Comparison of ENCODE assay signal across 16 cellular contexts in genomic region chr5:58933891-58934628, GRCh38.
A peak's percentile ranks its signal among the peaks of the same experiment; 100 is the strongest.
DNase-seq lines count a peak whose midpoint lies in the region; ATAC-seq, FAIRE-seq and TF ChIP-seq lines count a peak whose summit lies in the region.
"Had no signal": no experiment of that assay in that cellular context is flagged by ENCODE, and none has a peak within 500 bp of the region (broad histone marks: within the 10 kb centered on the region; RNA-seq: fewer than 3 reads in every experiment).

No MANE protein-coding gene starts in this region.

- no peak overlapping the region for H2BK5ac ChIP-seq in H1 (ENCODE audit: low read depth, low read length)

- no peaks in the 10 kb centered on the region for H3K36me3 Mint-ChIP-seq in activated CD8-positive, alpha-beta T cell treated with anti-CD3 and anti-CD28 coated beads for 36 hours (ENCODE audit: low read depth)
- H3K36me3 Mint-ChIP-seq: WTC11 had no signal

- H3K23me2 ChIP-seq in H1 (ENCODE audit: low read depth, low read length) = no peaks in the 10 kb centered on the region

- H3K9me2 ChIP-seq in SK-N-SH = no peaks in the 10 kb centered on the region

- intact Hi-C loops in activated CD8-positive, alpha-beta T cell treated with anti-CD3 and anti-CD28 coated beads for 36 hours (cut with micrococcal nuclease) = no loop called here

- no peak overlapping the region for H3K4ac ChIP-seq in H1 (replicated peaks; ENCODE audit: insufficient read length, low read depth, low read length)

- TF ChIP-seq CTCF in SK-N-SH (IDR thresholded peaks at IDR 0.05) = no peak
- TF ChIP-seq CTCF in activated CD8-positive, alpha-beta T cell treated with anti-CD3 and anti-CD28 coated beads for 36 hours (IDR thresholded peaks at IDR 0.05) = no peak
- no peak for TF ChIP-seq CTCF in H1 (IDR thresholded peaks at IDR 0.05; ENCODE audit: control extremely low read depth in 1 of 3, insufficient read depth in 1 of 3, low read depth in 1 of 3, low read length in 3 of 3)

- peak overlapping the region; percentile 11 for H3K27ac Mint-ChIP-seq in activated CD8-positive, alpha-beta T cell treated with anti-CD3 and anti-CD28 coated beads for 36 hours
- H3K27ac Mint-ChIP-seq: WTC11 had no signal

- no peak overlapping the region for H4K8ac ChIP-seq in H1 (ENCODE audit: extremely low read depth, insufficient read depth, low read length)

- H3K18ac ChIP-seq in H1 (ENCODE audit: extremely low read depth, low read length) = no peak overlapping the region

- H3K36me3 ChIP-seq in SK-N-SH (replicated peaks in 1 of 2; ENCODE audit: control insufficient read depth in 1 of 2, insufficient read depth in 2 of 2, low read length in 1 of 2) = no peaks in the 10 kb centered on the region
- no peaks in the 10 kb centered on the region for H3K36me3 ChIP-seq in H1 (ENCODE audit: control insufficient read depth in 2 of 4, insufficient read depth in 4 of 4, low read length in 3 of 4)
- H3K36me3 ChIP-seq: thoracic aorta had no signal

- CTCF ChIA-PET in SK-N-SH (lab: Yijun Ruan, JAX) (interaction anchor here (0.6 kb wide), 1 partner anchor 24 kb away, joined by 5 read pairs; no protein-coding TSS in a partner anchor), H1 (lab: Charles Lee; ENCODE audit: partially characterized antibody) (interaction anchor here (0.6 kb wide), 1 partner anchor 240 kb away, joined by 3 read pairs; no protein-coding TSS in a partner anchor)
- CTCF ChIA-PET in activated CD8-positive, alpha-beta T cell treated with anti-CD3 and anti-CD28 coated beads for 36 hours (lab: Charles Lee) = no interaction called here

- no peak for FAIRE-seq in H1 (lab: Jason Lieb, UNC)

- H3K9me3 ChIP-seq in SK-N-SH (no peaks in the 10 kb centered on the region), H1 (ENCODE audit: insufficient read depth in 2 of 2, low read depth in 1 of 2, low read length in 1 of 2) (no peaks in the 10 kb centered on the region)
- H3K9me3 ChIP-seq: thoracic aorta had no signal

- peaks cover 5% of the 10 kb centered on the region for H3K27me3 Mint-ChIP-seq in activated CD8-positive, alpha-beta T cell treated with anti-CD3 and anti-CD28 coated beads for 36 hours

- no peak overlapping the region for H2BK120ac ChIP-seq in H1 (replicated peaks; ENCODE audit: low read depth, low read length)

- H3K9me3 Mint-ChIP-seq in activated CD8-positive, alpha-beta T cell treated with anti-CD3 and anti-CD28 coated beads for 36 hours = no peaks in the 10 kb centered on the region
- H3K9me3 Mint-ChIP-seq: WTC11 had no signal

- WGBS in SK-N-SH (ENCODE audit: low lambda C conversion rate) = 65% methylated on average over 6 of the region's 6 CpGs
- WGBS in H1 (ENCODE audit: extremely low coverage in 1 of 2, insufficient coverage in 1 of 2, insufficient read length in 1 of 2, insufficient replicate concordance in 2 of 2, low coverage in 1 of 2, low lambda C conversion rate in 2 of 2, missing lambda C conversion rate in 1 of 2), 2 experiments = 95% methylated on average over 6 of the region's 6 CpGs; no CpG with 5 or more reads in 1 of the 2 experiments

- no peak for TF ChIP-seq POLR2A in H1 (IDR thresholded peaks at IDR 0.05; ENCODE audit: control extremely low read depth in 1 of 2, low read depth in 2 of 2, low read length in 2 of 2)

- no peaks in the 10 kb centered on the region; the same call in 1 of the 2 replicates for H3K27me3 ChIP-seq in SK-N-SH (ENCODE audit: insufficient read depth)
- no peaks in the 10 kb centered on the region for H3K27me3 ChIP-seq in H1 (replicated peaks in 1 of 4; ENCODE audit: control insufficient read depth in 3 of 4, extremely low read depth in 1 of 4, insufficient read depth in 3 of 4, low read length in 3 of 4)

- no peak overlapping the region for H3K4me2 ChIP-seq in SK-N-SH
- H3K4me2 ChIP-seq in H1 (ENCODE audit: insufficient read depth in 1 of 2, low read depth in 2 of 2, low read length in 2 of 2) = no peak overlapping the region

- no peak for TF ChIP-seq RAD21 in SK-N-SH (IDR thresholded peaks at IDR 0.05; ENCODE audit: low read length)
- no peak for TF ChIP-seq RAD21 in H1 (IDR thresholded peaks at IDR 0.05 in 1 of 2, conservative IDR thresholded peaks at IDR 0.05 in 1 of 2; ENCODE audit: low read depth in 2 of 2, low read length in 2 of 2)

- H2AK5ac ChIP-seq in H1 (ENCODE audit: low read depth, low read length) = no peak overlapping the region

- H4K20me1 ChIP-seq in SK-N-SH (ENCODE audit: insufficient read depth) = no peaks in the 10 kb centered on the region
- H4K20me1 ChIP-seq in H1 (replicated peaks in 1 of 2; ENCODE audit: control insufficient read depth in 1 of 2, insufficient read depth in 2 of 2, low read length in 2 of 2) = no peaks in the 10 kb centered on the region

- H3K56ac ChIP-seq in H1 (replicated peaks; ENCODE audit: insufficient read length, low read depth, low read length) = no peak overlapping the region

- TF ChIP-seq EP300 in SK-N-SH (IDR thresholded peaks at IDR 0.05; ENCODE audit: borderline replicate concordance in 1 of 2, low read depth in 1 of 2, low read length in 1 of 2) (no peak), H1 (IDR thresholded peaks at IDR 0.05; ENCODE audit: borderline replicate concordance in 1 of 2, low read depth in 2 of 2, low read length in 2 of 2) (no peak)

- POLR2A ChIA-PET in SK-N-SH (lab: Yijun Ruan, JAX) = no interaction called here
- POLR2A ChIA-PET in activated CD8-positive, alpha-beta T cell treated with anti-CD3 and anti-CD28 coated beads for 36 hours (lab: Charles Lee) = no interaction called here
- POLR2A ChIA-PET in H1 (lab: Charles Lee; ENCODE audit: partially characterized antibody) = no interaction called here

- H4K5ac ChIP-seq in H1 (ENCODE audit: insufficient read length, low read depth, low read length) = no peak overlapping the region

- no peak overlapping the region for H3K14ac ChIP-seq in H1 (ENCODE audit: insufficient read length)

- no peak overlapping the region for H2BK15ac ChIP-seq in H1 (ENCODE audit: low read length)

- H3K4me3 ChIP-seq in SK-N-SH (ENCODE audit: low read depth in 2 of 2, low read length in 1 of 2) = no peak overlapping the region
- H3K4me3 ChIP-seq in H1 (ENCODE audit: extremely low read depth in 1 of 4, insufficient read depth in 2 of 4, low read depth in 3 of 4, low read length in 4 of 4) = no peak overlapping the region
- H3K4me3 ChIP-seq: thoracic aorta had no signal

- H3K23ac ChIP-seq in H1 (ENCODE audit: insufficient read length) = no peak overlapping the region

- H3K4me1 Mint-ChIP-seq in activated CD8-positive, alpha-beta T cell treated with anti-CD3 and anti-CD28 coated beads for 36 hours (ENCODE audit: low read depth) = peaks cover 17% of the 10 kb centered on the region

- H2BK12ac ChIP-seq in H1 (ENCODE audit: low read depth, low read length) = no peak overlapping the region

- DNase-seq in SK-N-SH (no peak), H1 (ENCODE audit: low read depth in 1 of 2, low spot score in 2 of 2) (no peak), HuH-7 (ENCODE audit: low spot score) (no peak)
- peak; percentile 70 for DNase-seq in activated CD8-positive, alpha-beta T cell treated with anti-CD3 and anti-CD28 coated beads for 36 hours
- peak; percentile 2 for DNase-seq in stimulated activated CD8-positive, alpha-beta memory T cell treated with anti-CD3 and anti-CD28 coated beads, Interleukin-12 subunit alpha, Interleukin-12 subunit beta, amount 100 ng/mL, for 24 hours (ENCODE audit: extremely low read depth)
- DNase-seq: erythroblast, left cardiac atrium, NCI-H2081 treated with DMSO at 0.1 percent for 48 hours, retina had no signal

- H3K79me1 ChIP-seq in H1 (ENCODE audit: low read depth, low read length) = no peaks in the 10 kb centered on the region

- H3K4me3 Mint-ChIP-seq in activated CD8-positive, alpha-beta T cell treated with anti-CD3 and anti-CD28 coated beads for 36 hours = peak overlapping the region; percentile 21
- H3K4me3 Mint-ChIP-seq: WTC11 had no signal

- no peaks in the 10 kb centered on the region for H3K79me2 ChIP-seq in SK-N-SH (ENCODE audit: insufficient read depth)
- no peaks in the 10 kb centered on the region for H3K79me2 ChIP-seq in H1 (ENCODE audit: control insufficient read depth in 1 of 2, insufficient read depth in 2 of 2, low read length in 2 of 2)

- peak overlapping the region; percentile 46; the same call in 1 of the 2 replicates for H2AFZ ChIP-seq in SK-N-SH (ENCODE audit: low read depth)
- H2AFZ ChIP-seq in H1 (ENCODE audit: low read length) = 0 out of 2 replicates have a peak overlapping the region, but pooled peaks have one; percentile 32

- H3K27ac ChIP-seq in SK-N-SH (ENCODE audit: low read depth in 2 of 2, low read length in 1 of 2) = peak overlapping the region in 1 of 2 experiments; percentile 51; a peak in 2 of 4 replicates
- no peak overlapping the region for H3K27ac ChIP-seq in H1 (ENCODE audit: low read depth, low read length)
- H3K27ac ChIP-seq: 22Rv1, thoracic aorta had no signal

- H3F3A ChIP-seq in SK-N-SH (replicated peaks; ENCODE audit: insufficient read depth) = no peaks in the 10 kb centered on the region

- H4K91ac ChIP-seq in H1 (replicated peaks; ENCODE audit: insufficient read length, low read length) = no peak overlapping the region

- no peaks in the 10 kb centered on the region for H3K4me1 ChIP-seq in SK-N-SH (ENCODE audit: control insufficient read depth in 1 of 2, insufficient read depth in 2 of 2, low read depth in 1 of 2, low read length in 1 of 2)
- H3K4me1 ChIP-seq in H1 (replicated peaks in 1 of 4; ENCODE audit: control insufficient read depth in 3 of 4, insufficient read depth in 4 of 4, low read length in 3 of 4) = peaks cover 0 to 7% (median 0%) of the 10 kb centered on the region in 4 experiments; a peak in 2 of 7 replicates

- no peak for ATAC-seq in SK-N-SH treated with all-trans-retinoic acid at 6 μM for 48 hours
- peak; percentile 86 for ATAC-seq in activated CD8-positive, alpha-beta T cell treated with anti-CD3 and anti-CD28 coated beads for 36 hours
- no peak for ATAC-seq in GM21786 (IDR thresholded peaks at IDR 0.05; ENCODE audit: unreplicated experiment)
- no peak for ATAC-seq in HG03108 (IDR thresholded peaks at IDR 0.05; ENCODE audit: unreplicated experiment)
- ATAC-seq: HCT116, WTC11 had no signal

- H2BK20ac ChIP-seq in H1 (ENCODE audit: low read length) = no peak overlapping the region

- no peak overlapping the region for H3K9ac ChIP-seq in SK-N-SH
- H3K9ac ChIP-seq in H1 (replicated peaks in 1 of 4; ENCODE audit: extremely low read depth in 1 of 4, low read depth in 3 of 4, low read length in 3 of 4) = no peak overlapping the region

TF ChIP-seq in SK-N-SH treated with all-trans-retinoic acid at 6 μM for 48 hours, 23 proteins besides CTCF, POLR2A, EP300 and RAD21:
- no peak for TF ChIP-seq ZFP3 (CRISPR knock-in tag; IDR thresholded peaks at IDR 0.05)
- TF ChIP-seq ZNF565 (CRISPR knock-in tag; conservative IDR thresholded peaks at IDR 0.05; ENCODE audit: low read depth) = no peak
- TF ChIP-seq SNAI2 (CRISPR knock-in tag; IDR thresholded peaks at IDR 0.05) = no peak

TF ChIP-seq in H1, 55 proteins besides CTCF, POLR2A, EP300 and RAD21 (continues in another document):
- no peak for TF ChIP-seq CREB1 (IDR thresholded peaks at IDR 0.05)
- no peak for TF ChIP-seq SIX5 (IDR thresholded peaks at IDR 0.05; ENCODE audit: low read depth, low read length)

Comparison
In these comparisons a context has a peak if more than half of its experiments do, and no peak if none do; other contexts are left out.
1. DNase-seq: peak in activated CD8-positive, alpha-beta T cell treated with anti-CD3 and anti-CD28 coated beads for 36 hours (single experiment) and stimulated activated CD8-positive, alpha-beta memory T cell treated with anti-CD3 and anti-CD28 coated beads, Interleukin-12 subunit alpha, Interleukin-12 subunit beta, amount 100 ng/mL, for 24 hours (single experiment); none in SK-N-SH (single experiment), H1 (0 of 2) and HuH-7 (single experiment).